7 cellular contexts compared by ENCODE assay signal in the genomic region with DNA sequence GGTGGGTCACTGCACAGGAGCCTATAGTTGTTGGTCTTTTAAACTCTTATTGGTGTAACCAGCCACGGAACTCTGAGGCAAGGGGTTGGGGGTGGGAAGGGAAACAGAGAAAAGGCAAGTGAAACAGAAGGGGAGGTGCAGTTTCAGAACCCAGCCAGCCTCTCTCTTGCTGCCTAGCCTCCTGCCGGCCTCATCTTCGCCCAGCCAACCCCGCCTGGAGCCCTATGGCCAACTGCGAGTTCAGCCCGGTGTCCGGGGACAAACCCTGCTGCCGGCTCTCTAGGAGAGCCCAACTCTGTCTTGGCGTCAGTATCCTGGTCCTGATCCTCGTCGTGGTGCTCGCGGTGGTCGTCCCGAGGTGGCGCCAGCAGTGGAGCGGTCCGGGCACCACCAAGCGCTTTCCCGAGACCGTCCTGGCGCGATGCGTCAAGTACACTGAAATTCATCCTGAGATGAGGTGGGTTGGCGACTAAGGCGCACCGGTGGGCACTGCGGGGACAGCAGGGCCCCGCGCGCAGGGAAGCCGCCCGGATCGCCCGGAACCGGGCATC. TPM values are rescaled to one million over a fixed set of nuclear protein-coding genes. Genes with fewer than 3 reads are reported as not detected.
DNase-seq lines count a peak whose midpoint lies in the region; ATAC-seq, FAIRE-seq and TF ChIP-seq lines count a peak whose summit lies in the region.

A gene (plus strand): TSS at position 138 of the 551 bp plus-strand sequence. CDS start 87 bp downstream, at position 225.

- H3K4me1 ChIP-seq in ascending aorta (peaks cover 0 to 2% of the 10 kb centered on the region in 2 donors), keratinocyte (ENCODE audit: control insufficient read depth, extremely low read depth, insufficient read depth, low read length) (peaks cover 9% of the 10 kb centered on the region)

- FAIRE-seq in keratinocyte (lab: Jason Lieb, UNC): no peak

- no peaks in the 10 kb centered on the region for H3K79me2 ChIP-seq in keratinocyte (ENCODE audit: control insufficient read depth, insufficient read depth, low read length)

- no peaks in the 10 kb centered on the region for H3K9me1 ChIP-seq in keratinocyte (ENCODE audit: control insufficient read depth, extremely low read depth, insufficient read depth, low read length)

- H3K4me2 ChIP-seq in keratinocyte (ENCODE audit: control insufficient read depth, extremely low read depth, insufficient read depth, low read depth, low read length): peak within 1 kb of the TSS; percentile 84

- H3K9ac ChIP-seq in keratinocyte (ENCODE audit: control insufficient read depth, extremely low read depth, insufficient read depth, low read length): peak within 1 kb of the TSS; percentile 44

- no peaks in the 10 kb centered on the region for H3K36me3 ChIP-seq in ascending aorta
- no peaks in the 10 kb centered on the region for H3K36me3 ChIP-seq in keratinocyte (ENCODE audit: control insufficient read depth in 2 of 2, extremely low read depth in 1 of 2, insufficient read depth in 2 of 2, low read length in 2 of 2)

- H3K27me3 ChIP-seq in ascending aorta (no peaks in the 10 kb centered on the region), keratinocyte (ENCODE audit: control insufficient read depth, extremely low read depth, insufficient read depth, low read length) (peaks cover 46% of the 10 kb centered on the region)

- dilution Hi-C loops in keratinocyte (cut with MboI; ENCODE audit: extremely low pct_ligation_motif_present, low sequenced_read_pairs): no loop called here

- TF ChIP-seq CTCF in ascending aorta (IDR thresholded peaks at IDR 0.05) (no peak), keratinocyte (optimal IDR thresholded peaks at IDR 0.05 in 1 of 3, IDR thresholded peaks at IDR 0.05 in 1 of 3, conservative IDR thresholded peaks at IDR 0.05 in 1 of 3; ENCODE audit: extremely low read depth in 1 of 3, insufficient read depth in 2 of 3, low read length in 3 of 3) (no peak)

- peak within 1 kb of the TSS; percentile 32 for H2AFZ ChIP-seq in keratinocyte (ENCODE audit: control insufficient read depth, low read length)

- DNase-seq in NOMO-1 treated with dmso at 0.1 percent for 144 hours (lab: John Stamatoyannopoulos, UW; ENCODE audit: unreplicated experiment) (peak; percentile 31), ascending aorta (ENCODE audit: low spot score in 2 of 2) (no peak), keratinocyte (ENCODE audit: low read depth, low spot score) (no peak), NCI-H748 treated with DMSO at 0.1 percent for 48 hours (lab: John Stamatoyannopoulos, UW) (no peak)
- peak; percentile 31 for DNase-seq in stimulated activated CD4-positive, alpha-beta T cell treated with anti-CD3 and anti-CD28 coated beads, Interleukin-2, amount 100 ng/mL, for 4 hours (ENCODE audit: low read depth)

- intact Hi-C loops in ascending aorta (cut with DNase I): no loop called here

- H3K9me3 ChIP-seq in ascending aorta (no peaks in the 10 kb centered on the region), keratinocyte (ENCODE audit: control insufficient read depth, low read depth, low read length) (no peaks in the 10 kb centered on the region)

- H4K20me1 ChIP-seq in keratinocyte (ENCODE audit: control insufficient read depth, extremely low read depth, insufficient read depth, low read length): no peaks in the 10 kb centered on the region

- H3K4me3 ChIP-seq in ascending aorta (peak within 1 kb of the TSS; percentile 60 to 78), keratinocyte (ENCODE audit: control insufficient read depth in 2 of 3, extremely low read depth in 1 of 3, insufficient read depth in 2 of 3, low read depth in 1 of 3, low read length in 3 of 3) (peak within 1 kb of the TSS in 2 of 3 experiments; percentile 37 to 66)

- peak; percentile 80 for ATAC-seq in GM18511 (IDR thresholded peaks at IDR 0.05; ENCODE audit: unreplicated experiment)
- peak; percentile 65 for ATAC-seq in HG02623 (IDR thresholded peaks at IDR 0.05; ENCODE audit: unreplicated experiment)

- H3K27ac ChIP-seq in ascending aorta (peak within 1 kb of the TSS in 1 of 2 donors; percentile 54), keratinocyte (ENCODE audit: control insufficient read depth, insufficient read depth, low read length) (no peak within 1 kb of the TSS)

RNA-seq across cellular contexts. Expression of the gene that starts here (rescaled TPM):
- 1.4 TPM for total RNA-seq in ascending aorta
- polyA plus RNA-seq in keratinocyte: 0.02 to 0.08 TPM (median 0.05 TPM) in 3 replicates
- not detected for polyA plus RNA-seq in keratinocyte (2011; ENCODE audit: low read depth)
- 0.04 and 0.19 TPM in 2 replicates for polyA plus RNA-seq in keratinocyte (2011; cell fraction: cytosol; rRNA removed)
- polyA plus RNA-seq in keratinocyte (2011; cell fraction: nucleus; rRNA removed): 0.06 and 0.07 TPM in 2 replicates
- not detected in 2 replicates for polyA plus RNA-seq in keratinocyte (2012; ENCODE audit: low replicate concordance)
- polyA minus RNA-seq in keratinocyte: 0.10 TPM in 1 of 3 replicates, not detected in the others
- polyA minus RNA-seq in keratinocyte (2011; cell fraction: cytosol; rRNA and poly(A)+ RNA removed): not detected
- polyA minus RNA-seq in keratinocyte (2011; cell fraction: nucleus; rRNA and poly(A)+ RNA removed): not detected in 2 replicates

Comparison
In these comparisons a context has a peak if more than half of its experiments do, and no peak if none do; other contexts are left out.
1. DNase-seq: peak in NOMO-1 treated with dmso at 0.1 percent for 144 hours (single experiment) and stimulated activated CD4-positive, alpha-beta T cell treated with anti-CD3 and anti-CD28 coated beads, Interleukin-2, amount 100 ng/mL, for 4 hours (single experiment); none in ascending aorta (0 of 2), keratinocyte (single experiment) and NCI-H748 treated with DMSO at 0.1 percent for 48 hours (single experiment).